ENCODE assay signal across 9 cellular contexts in genomic region chr12:102118874-102119273, GRCh38. TPM values are rescaled to one million over a fixed set of nuclear protein-coding genes. Genes with fewer than 3 reads are reported as not detected.
DNase-seq lines count a peak whose midpoint lies in the region; ATAC-seq, FAIRE-seq and TF ChIP-seq lines count a peak whose summit lies in the region.
"Had no signal": no experiment of that assay in that cellular context is flagged by ENCODE, and none has a peak within 500 bp of the region (broad histone marks: within the 10 kb centered on the region; RNA-seq: fewer than 3 reads in every experiment).

No MANE protein-coding gene starts in this region.

- no peak overlapping the region for H2BK120ac ChIP-seq in H1 (replicated peaks; ENCODE audit: low read depth, low read length)

- H3K27ac ChIP-seq in CD8-positive, alpha-beta memory T cell (ENCODE audit: low read depth, low read length): peak overlapping the region; percentile 91
- H3K27ac ChIP-seq in MM.1S (ENCODE audit: low read length) (no peak overlapping the region), H1 (ENCODE audit: low read depth, low read length) (no peak overlapping the region), neural progenitor cell (no peak overlapping the region), pancreas (no peak overlapping the region)

- no peak for FAIRE-seq in H1 (lab: Jason Lieb, UNC)
- FAIRE-seq in pancreas (lab: Jason Lieb, UNC): no peak
- FAIRE-seq: TTC549 had no signal

- H3K18ac ChIP-seq in H1 (ENCODE audit: extremely low read depth, low read length): no peak overlapping the region

- H3K4me2 ChIP-seq in MM.1S (ENCODE audit: low read depth, low read length): peak overlapping the region; percentile 92
- peak overlapping the region; percentile 78 to 87 for H3K4me2 ChIP-seq in H1 (ENCODE audit: insufficient read depth in 1 of 2, low read depth in 2 of 2, low read length in 2 of 2)
- H3K4me2 ChIP-seq in neural progenitor cell: peak overlapping the region; percentile 90

- H3K36me3 Mint-ChIP-seq in CD8-positive, alpha-beta memory T cell: peaks cover 4 to 33% (median 9%) of the 10 kb centered on the region in 3 donors
- H3K36me3 Mint-ChIP-seq in neural progenitor cell: peaks cover 4% of the 10 kb centered on the region

- H3F3A ChIP-seq in MM.1S (ENCODE audit: insufficient read depth, low read length) (peaks cover 10% of the 10 kb centered on the region; the same call in 1 of the 2 replicates), neural progenitor cell (ENCODE audit: low read depth) (peaks cover 5% of the 10 kb centered on the region)

- H3K9ac ChIP-seq in MM.1S (ENCODE audit: low read length) (no peak overlapping the region), H1 (replicated peaks in 1 of 4; ENCODE audit: extremely low read depth in 1 of 4, low read depth in 3 of 4, low read length in 3 of 4) (no peak overlapping the region), neural progenitor cell (peak overlapping the region; percentile 90)

- no peak for TF ChIP-seq RAD21 in H1 (IDR thresholded peaks at IDR 0.05 in 1 of 2, conservative IDR thresholded peaks at IDR 0.05 in 1 of 2; ENCODE audit: low read depth in 2 of 2, low read length in 2 of 2)

- peaks cover 47% of the 10 kb centered on the region for H3K79me2 ChIP-seq in MM.1S (ENCODE audit: low read length)
- H3K79me2 ChIP-seq in H1 (ENCODE audit: control insufficient read depth in 1 of 2, insufficient read depth in 2 of 2, low read length in 2 of 2): peaks cover 5 to 46% of the 10 kb centered on the region in 2 experiments
- H3K79me2 ChIP-seq in neural progenitor cell (ENCODE audit: low read depth): peaks cover 53% of the 10 kb centered on the region

- POLR2A ChIA-PET in CD8-positive, alpha-beta memory T cell (lab: Charles Lee): interaction anchor here (1.2 kb wide), 1 partner anchor 58 kb away, joined by 4 read pairs; no protein-coding TSS in a partner anchor
- POLR2A ChIA-PET in H1 (lab: Charles Lee; ENCODE audit: partially characterized antibody): interaction anchor here (1.9 kb wide), 1 partner anchor 9 kb away, joined by 4 read pairs; no protein-coding TSS in a partner anchor

- no peak overlapping the region for H2BK15ac ChIP-seq in H1 (ENCODE audit: low read length)

- no peak for TF ChIP-seq POLR2A in H1 (IDR thresholded peaks at IDR 0.05; ENCODE audit: control extremely low read depth in 1 of 2, low read depth in 2 of 2, low read length in 2 of 2)

- no peaks in the 10 kb centered on the region for H3K9me2 ChIP-seq in MM.1S (replicated peaks; ENCODE audit: insufficient read depth, low read length)

- WGBS in H1 (ENCODE audit: extremely low coverage in 1 of 2, insufficient coverage in 1 of 2, insufficient read length in 1 of 2, insufficient replicate concordance in 2 of 2, low coverage in 1 of 2, low lambda C conversion rate in 2 of 2, missing lambda C conversion rate in 1 of 2), 2 experiments: 90% methylated on average over 2 of the region's 2 CpGs; no CpG with 5 or more reads in 1 of the 2 experiments
- WGBS in pancreas, 2 donors: 59 to 73% methylated on average over 2 of the region's 2 CpGs

- CTCF ChIA-PET in CD8-positive, alpha-beta memory T cell (lab: Charles Lee): no interaction called here
- CTCF ChIA-PET in H1 (lab: Charles Lee; ENCODE audit: partially characterized antibody): interaction anchor here (1.4 kb wide), 1 partner anchor 23 kb away, joined by 3 read pairs; no protein-coding TSS in a partner anchor

- no peaks in the 10 kb centered on the region for H3K27me3 ChIP-seq in CD8-positive, alpha-beta memory T cell (ENCODE audit: insufficient read depth, low read length, poor library complexity, severe bottlenecking)
- H3K27me3 ChIP-seq in MM.1S (replicated peaks; ENCODE audit: insufficient read depth, low read length) (no peaks in the 10 kb centered on the region), H1 (replicated peaks in 1 of 4; ENCODE audit: control insufficient read depth in 3 of 4, extremely low read depth in 1 of 4, insufficient read depth in 3 of 4, low read length in 3 of 4) (no peaks in the 10 kb centered on the region), neural progenitor cell (no peaks in the 10 kb centered on the region), pancreas (no peaks in the 10 kb centered on the region)

- H2AFZ ChIP-seq in MM.1S (ENCODE audit: low read length) (no peak overlapping the region), H1 (ENCODE audit: low read length) (no peak overlapping the region), neural progenitor cell (replicated peaks) (no peak overlapping the region)

- no peak for TF ChIP-seq EP300 in H1 (IDR thresholded peaks at IDR 0.05; ENCODE audit: borderline replicate concordance in 1 of 2, low read depth in 2 of 2, low read length in 2 of 2)

- 0 out of 2 replicates have a peak, but pooled peaks cover 12% of the 10 kb centered on the region for H3K23me2 ChIP-seq in H1 (ENCODE audit: low read depth, low read length)

- no peak overlapping the region for H3K14ac ChIP-seq in H1 (ENCODE audit: insufficient read length)

- no peak overlapping the region for H3K56ac ChIP-seq in H1 (replicated peaks; ENCODE audit: insufficient read length, low read depth, low read length)

- no peak overlapping the region for H3K4ac ChIP-seq in H1 (replicated peaks; ENCODE audit: insufficient read length, low read depth, low read length)

- H3K4me3 ChIP-seq in CD8-positive, alpha-beta memory T cell (ENCODE audit: low read length): peak overlapping the region; percentile 88
- no peak overlapping the region for H3K4me3 ChIP-seq in MM.1S (ENCODE audit: low read length)
- peak overlapping the region in 2 of 4 experiments; percentile 74 to 99; a peak in 5 of 8 replicates for H3K4me3 ChIP-seq in H1 (ENCODE audit: extremely low read depth in 1 of 4, insufficient read depth in 2 of 4, low read depth in 3 of 4, low read length in 4 of 4)
- H3K4me3 ChIP-seq in neural progenitor cell: peak overlapping the region; percentile 79
- H3K4me3 ChIP-seq in pancreas: peak overlapping the region in 2 of 4 donors; percentile 86 to 87

- no peaks in the 10 kb centered on the region for H3K9me3 ChIP-seq in CD8-positive, alpha-beta memory T cell (ENCODE audit: low read length)
- no peaks in the 10 kb centered on the region for H3K9me3 ChIP-seq in MM.1S (replicated peaks; ENCODE audit: insufficient read depth, low read length)
- H3K9me3 ChIP-seq in H1 (ENCODE audit: insufficient read depth in 2 of 2, low read depth in 1 of 2, low read length in 1 of 2): no peaks in the 10 kb centered on the region
- no peaks in the 10 kb centered on the region for H3K9me3 ChIP-seq in neural progenitor cell (ENCODE audit: low read depth)
- no peaks in the 10 kb centered on the region for H3K9me3 ChIP-seq in pancreas

- ATAC-seq in GM21423 (IDR thresholded peaks at IDR 0.05; ENCODE audit: unreplicated experiment): no peak
- ATAC-seq in HG03432 (IDR thresholded peaks at IDR 0.05; ENCODE audit: unreplicated experiment): no peak
- no peak for ATAC-seq in pancreas

- peak overlapping the region in 6 of 8 donors; percentile 5 to 96 (median 92) for H3K27ac Mint-ChIP-seq in CD8-positive, alpha-beta memory T cell
- no peak overlapping the region for H3K27ac Mint-ChIP-seq in neural progenitor cell

- DNase-seq in CD8-positive, alpha-beta memory T cell: no peak
- DNase-seq in MM.1S (no peak), H1 (ENCODE audit: low read depth in 1 of 2, low spot score in 2 of 2) (no peak), neural progenitor cell (ENCODE audit: low spot score) (no peak), A172 (ENCODE audit: low spot score) (no peak), pancreas (no peak)

- no peak overlapping the region for H2BK12ac ChIP-seq in H1 (ENCODE audit: low read depth, low read length)

- H3K4me1 Mint-ChIP-seq in CD8-positive, alpha-beta memory T cell: peaks cover 19 to 41% (median 36%) of the 10 kb centered on the region in 3 donors
- H3K4me1 Mint-ChIP-seq in neural progenitor cell: peaks cover 17% of the 10 kb centered on the region

- H2BK20ac ChIP-seq in H1 (ENCODE audit: low read length): no peak overlapping the region

- H3K79me1 ChIP-seq in H1 (ENCODE audit: low read depth, low read length): 0 out of 2 replicates have a peak, but pooled peaks cover 4% of the 10 kb centered on the region

- H4K5ac ChIP-seq in H1 (ENCODE audit: insufficient read length, low read depth, low read length): no peak overlapping the region

- TF ChIP-seq CTCF in MM.1S (IDR thresholded peaks at IDR 0.05; ENCODE audit: low read length) (no peak), H1 (IDR thresholded peaks at IDR 0.05; ENCODE audit: control extremely low read depth in 1 of 3, insufficient read depth in 1 of 3, low read depth in 1 of 3, low read length in 3 of 3) (no peak), neural progenitor cell (IDR thresholded peaks at IDR 0.05) (no peak), pancreas (IDR thresholded peaks at IDR 0.05) (no peak)

- no peak overlapping the region for H2AK5ac ChIP-seq in H1 (ENCODE audit: low read depth, low read length)

- no peaks in the 10 kb centered on the region for H3K36me3 ChIP-seq in CD8-positive, alpha-beta memory T cell (ENCODE audit: insufficient read depth, low read length)
- H3K36me3 ChIP-seq in MM.1S (replicated peaks; ENCODE audit: insufficient read depth, low read length) (peaks cover 4% of the 10 kb centered on the region), H1 (ENCODE audit: control insufficient read depth in 2 of 4, insufficient read depth in 4 of 4, low read length in 3 of 4) (peaks cover 2 to 21% (median 7%) of the 10 kb centered on the region in 4 experiments; a peak in 5 of 8 replicates), neural progenitor cell (peaks cover 11% of the 10 kb centered on the region), pancreas (no peaks in the 10 kb centered on the region)

- peak overlapping the region; percentile 67 to 97 (median 92) for H3K4me3 Mint-ChIP-seq in CD8-positive, alpha-beta memory T cell
- H3K4me3 Mint-ChIP-seq in neural progenitor cell: peak overlapping the region; percentile 90

- no peaks in the 10 kb centered on the region for H4K20me1 ChIP-seq in MM.1S (ENCODE audit: insufficient read depth, low read length)
- peaks cover 2% of the 10 kb centered on the region in 2 experiments for H4K20me1 ChIP-seq in H1 (replicated peaks in 1 of 2; ENCODE audit: control insufficient read depth in 1 of 2, insufficient read depth in 2 of 2, low read length in 2 of 2)
- no peaks in the 10 kb centered on the region for H4K20me1 ChIP-seq in neural progenitor cell (ENCODE audit: low read depth)

- no peaks in the 10 kb centered on the region for H3K9me3 Mint-ChIP-seq in CD8-positive, alpha-beta memory T cell
- no peaks in the 10 kb centered on the region for H3K9me3 Mint-ChIP-seq in neural progenitor cell

- H3K4me1 ChIP-seq in CD8-positive, alpha-beta memory T cell (ENCODE audit: insufficient read depth, low read length): peaks cover 15% of the 10 kb centered on the region
- peaks cover 16% of the 10 kb centered on the region; the same call in 1 of the 2 replicates for H3K4me1 ChIP-seq in MM.1S (ENCODE audit: low read length)
- peaks cover 0 to 4% (median 3%) of the 10 kb centered on the region in 4 experiments; a peak in 3 of 7 replicates for H3K4me1 ChIP-seq in H1 (replicated peaks in 1 of 4; ENCODE audit: control insufficient read depth in 3 of 4, insufficient read depth in 4 of 4, low read length in 3 of 4)
- peaks cover 4% of the 10 kb centered on the region for H3K4me1 ChIP-seq in neural progenitor cell
- H3K4me1 ChIP-seq in pancreas: peaks cover 0 to 6% (median 5%) of the 10 kb centered on the region in 3 donors

- no peak overlapping the region for H3K23ac ChIP-seq in H1 (ENCODE audit: insufficient read length)

- H4K91ac ChIP-seq in H1 (replicated peaks; ENCODE audit: insufficient read length, low read length): no peak overlapping the region

- H2BK5ac ChIP-seq in H1 (ENCODE audit: low read depth, low read length): no peak overlapping the region

- no peaks in the 10 kb centered on the region for H3K27me3 Mint-ChIP-seq in CD8-positive, alpha-beta memory T cell
- H3K27me3 Mint-ChIP-seq in neural progenitor cell (ENCODE audit: insufficient read depth, low read depth): peaks cover 3% of the 10 kb centered on the region

- no peak overlapping the region for H4K8ac ChIP-seq in H1 (ENCODE audit: extremely low read depth, insufficient read depth, low read length)

- intact Hi-C loops in pancreas (cut with DNase I): no loop called here

RNA-seq across cellular contexts. Expression of gene NUP37, which starts 1.0 kb away (rescaled TPM):
- 10 to 100 TPM; 89.7 to 90.1 TPM for total RNA-seq in CD8-positive, alpha-beta memory T cell
- 23.3 TPM for polyA plus RNA-seq in CD8-positive, alpha-beta memory T cell
- 68.7 and 71.0 TPM in 2 replicates for total RNA-seq in H1 (2021; fragmentation: NEBNext Ultra II Directional; extraction: Animal tissue kit (Norgen Biotek cat#: 25700))
- polyA plus RNA-seq in H1 (2011; rRNA removed): 24.1 and 53.5 TPM in 2 replicates
- polyA plus RNA-seq in H1 (2011; cell fraction: cytosol; rRNA removed): 49.5 TPM
- 7.2 TPM for polyA plus RNA-seq in H1 (2011; cell fraction: nucleus; rRNA removed)
- polyA plus RNA-seq in H1 (2012, experiment 1 of 2): 55.4 to 89.6 TPM (median 73.6 TPM) in 4 replicates
- polyA plus RNA-seq in H1 (2012, experiment 2 of 2): 24.1 TPM
- 53.4 TPM for polyA plus RNA-seq in H1 (2013, experiment 1 of 2)
- polyA plus RNA-seq in H1 (2013, experiment 2 of 2): 53.6 TPM
- 36.5 and 45.4 TPM in 2 replicates for polyA minus RNA-seq in H1 (2011; rRNA and poly(A)+ RNA removed)
- polyA minus RNA-seq in H1 (2011; cell fraction: cytosol; rRNA and poly(A)+ RNA removed): 19.3 TPM
- polyA minus RNA-seq in H1 (2011; cell fraction: nucleus; rRNA and poly(A)+ RNA removed): 22.0 TPM
- total RNA-seq in neural progenitor cell (ENCODE audit: low replicate concordance): 72.8 and 141 TPM in 2 replicates
- total RNA-seq in A172 (2014; rRNA removed; shearing (Covaris generic)): 83.7 and 113 TPM in 2 replicates
- total RNA-seq in pancreas: 10 to 100 TPM in 1 of 6 donors, 1 to 10 TPM in 5; 5.5 to 11.9 (median 8.1) TPM
- polyA plus RNA-seq in pancreas: 1 to 10 TPM; 4.9 to 7.8 TPM

RNA-seq across cellular contexts. Expression of gene PARPBP, which starts 1.1 kb away (rescaled TPM):
- total RNA-seq in CD8-positive, alpha-beta memory T cell: 10 to 100 TPM; 19.5 to 21.2 TPM
- 1.7 TPM for polyA plus RNA-seq in CD8-positive, alpha-beta memory T cell
- total RNA-seq in H1 (2021; fragmentation: NEBNext Ultra II Directional; extraction: Animal tissue kit (Norgen Biotek cat#: 25700)): 33.2 and 38.1 TPM in 2 replicates
- polyA plus RNA-seq in H1 (2011; rRNA removed) (5.3 and 10.9 TPM in 2 replicates), pancreas (under 1 TPM; 0.38 to 0.53 TPM)
- polyA plus RNA-seq in H1 (2011; cell fraction: cytosol; rRNA removed): 16.8 TPM
- 5.2 TPM for polyA plus RNA-seq in H1 (2011; cell fraction: nucleus; rRNA removed)
- 14.8 to 22.9 TPM (median 15.8 TPM) in 4 replicates for polyA plus RNA-seq in H1 (2012, experiment 1 of 2)
- 3.8 TPM for polyA plus RNA-seq in H1 (2012, experiment 2 of 2)
- polyA plus RNA-seq in H1 (2013, experiment 1 of 2): 19.9 TPM
- polyA plus RNA-seq in H1 (2013, experiment 2 of 2): 20.2 TPM
- 18.7 and 22.7 TPM in 2 replicates for polyA minus RNA-seq in H1 (2011; rRNA and poly(A)+ RNA removed)
- 8.0 TPM for polyA minus RNA-seq in H1 (2011; cell fraction: cytosol; rRNA and poly(A)+ RNA removed)
- 40.6 TPM for polyA minus RNA-seq in H1 (2011; cell fraction: nucleus; rRNA and poly(A)+ RNA removed)
- total RNA-seq in neural progenitor cell (ENCODE audit: low replicate concordance) (53.1 and 79.8 TPM in 2 replicates), pancreas (under 1 TPM; 0.16 to 0.84 (median 0.58) TPM)
- total RNA-seq in A172 (2014; rRNA removed; shearing (Covaris generic)): 42.4 and 43.2 TPM in 2 replicates

RNA-seq across cellular contexts. Expression of gene WASHC3, which starts 57.1 kb away (rescaled TPM):
- 10 to 100 TPM; 40.0 to 42.0 TPM for total RNA-seq in CD8-positive, alpha-beta memory T cell
- polyA plus RNA-seq in CD8-positive, alpha-beta memory T cell: 101 TPM
- total RNA-seq in H1 (2021; fragmentation: NEBNext Ultra II Directional; extraction: Animal tissue kit (Norgen Biotek cat#: 25700)): 5.4 and 7.4 TPM in 2 replicates
- polyA plus RNA-seq in H1 (2011; rRNA removed): 4.6 and 8.3 TPM in 2 replicates
- 9.2 TPM for polyA plus RNA-seq in H1 (2011; cell fraction: cytosol; rRNA removed)
- 5.0 TPM for polyA plus RNA-seq in H1 (2011; cell fraction: nucleus; rRNA removed)
- polyA plus RNA-seq in H1 (2012, experiment 1 of 2): 6.5 to 9.1 TPM (median 7.9 TPM) in 4 replicates
- 1.9 TPM for polyA plus RNA-seq in H1 (2012, experiment 2 of 2)
- polyA plus RNA-seq in H1 (2013, experiment 1 of 2): 12.2 TPM
- 12.5 TPM for polyA plus RNA-seq in H1 (2013, experiment 2 of 2)
- polyA minus RNA-seq in H1 (2011; rRNA and poly(A)+ RNA removed): 4.7 and 10.9 TPM in 2 replicates
- polyA minus RNA-seq in H1 (2011; cell fraction: cytosol; rRNA and poly(A)+ RNA removed): 5.7 TPM
- polyA minus RNA-seq in H1 (2011; cell fraction: nucleus; rRNA and poly(A)+ RNA removed): 6.5 TPM
- total RNA-seq in neural progenitor cell (ENCODE audit: low replicate concordance): 28.5 and 35.9 TPM in 2 replicates
- 68.0 and 84.5 TPM in 2 replicates for total RNA-seq in A172 (2014; rRNA removed; shearing (Covaris generic))
- total RNA-seq in pancreas: 10 to 100 TPM in 5 of 6 donors, 1 to 10 TPM in 1; 5.1 to 15.6 (median 12.8) TPM
- 10 to 100 TPM; 15.5 to 29.0 TPM for polyA plus RNA-seq in pancreas

Comparison
In these comparisons a context has a peak if more than half of its experiments do, and no peak if none do; other contexts are left out.
1. RNA of gene PARPBP, which starts 1.1 kb away (total RNA-seq): 53.1 to 79.8 TPM in neural progenitor cell, 42.4 to 43.2 TPM in A172, 33.2 to 38.1 TPM in H1 and 19.5 to 21.2 TPM in CD8-positive, alpha-beta memory T cell; 0.16 to 0.84 TPM in pancreas; every median in the first group is over 10 times any median in the second.
2. Peak in every context shown above with its lines, with median percentiles within 50 percentile points of each other: H3K4me2 ChIP-seq.